ENCODE assay signal across 18 cellular contexts in the genomic region with DNA sequence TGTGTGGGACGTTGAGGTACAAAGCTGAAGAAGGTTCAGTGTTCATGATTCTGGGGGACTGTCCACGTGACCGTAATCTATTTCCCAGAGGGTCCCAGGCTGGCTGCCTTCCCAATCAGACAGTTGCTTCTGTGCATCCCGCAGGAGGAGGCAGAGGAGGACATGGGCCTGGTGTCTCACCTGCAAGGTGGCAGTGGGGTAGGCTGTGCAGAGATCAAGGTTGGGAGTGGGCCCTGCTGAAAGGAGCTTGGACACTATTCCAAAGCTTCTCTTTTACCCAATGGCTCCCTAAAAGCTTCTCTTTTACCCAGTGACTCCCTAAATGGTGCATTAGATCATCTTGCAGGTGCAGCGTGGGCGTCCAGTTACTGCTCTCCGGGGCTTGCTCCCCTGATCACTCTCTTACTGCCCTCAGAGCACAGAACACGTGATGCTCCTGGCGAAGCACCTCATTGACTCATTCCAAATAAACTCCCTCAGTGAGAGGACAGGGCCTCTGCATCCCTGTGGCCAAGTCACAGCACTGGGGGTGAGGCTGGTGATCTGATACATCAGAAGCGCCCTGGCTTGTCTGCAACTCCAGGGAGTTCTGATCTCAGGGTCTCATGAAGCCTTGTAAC. TPM values are rescaled to one million over a fixed set of nuclear protein-coding genes. Genes with fewer than 3 reads are reported as not detected.
A peak's percentile ranks its signal among the peaks of the same experiment; 100 is the strongest.
DNase-seq lines count a peak whose midpoint lies in the region; ATAC-seq and TF ChIP-seq lines count a peak whose summit lies in the region.
"Had no signal": no experiment of that assay in that cellular context is flagged by ENCODE, and none has a peak within 500 bp of the region (broad histone marks: within the 10 kb centered on the region; RNA-seq: fewer than 3 reads in every experiment).

No MANE protein-coding gene starts in this region.

- intact Hi-C loops in heart left ventricle (cut with DNase I), result no loop called here
- intact Hi-C loops in gastrocnemius medialis (cut with DNase I; ENCODE audit: low total_unique reads), result no loop called here

- peak overlapping the region; percentile 6 for H3K27ac Mint-ChIP-seq in T-helper 2 cell treated with Interferon-gamma antibody and Interleukin-4, amounts not matched to agents 5 μg/mL and 100 μg/mL, for 36 hours
- H3K27ac Mint-ChIP-seq in activated T-helper 17 cell treated with anti-CD3 and anti-CD28 coated beads, Interleukin-2, amount 50 U/mL, for 72 hours, result no peak overlapping the region
- H3K27ac Mint-ChIP-seq: activated naive CD4-positive, alpha-beta T cell treated with anti-CD3 and anti-CD28 coated beads, Interleukin-2, amount 50 U/mL, for 24 hours; effector memory CD8-positive, alpha-beta T cell; GM23338 had no signal

- H3K27me3 ChIP-seq in heart left ventricle, result no peaks in the 10 kb centered on the region
- no peaks in the 10 kb centered on the region for H3K27me3 ChIP-seq in gastrocnemius medialis
- H3K27me3 ChIP-seq: BE2C, tibial artery had no signal

- H3K4me1 ChIP-seq in heart left ventricle (peaks cover 0 to 62% (median 34%) of the 10 kb centered on the region in 12 donors), gastrocnemius medialis (peaks cover 27 to 45% of the 10 kb centered on the region in 2 donors)

- ATAC-seq in heart left ventricle (peak in 3 of 4 donors; percentile 14 to 44 (median 32)), gastrocnemius medialis (peak; percentile 60 to 75), GM19023 (IDR thresholded peaks at IDR 0.05; ENCODE audit: unreplicated experiment) (no peak)
- no peak for ATAC-seq in activated T-helper 17 cell treated with anti-CD3 and anti-CD28 coated beads, Interleukin-2, amount 50 U/mL, for 72 hours (replicated peaks)
- ATAC-seq: activated CD4-positive, CD25-positive, alpha-beta regulatory T cell treated with anti-CD3 and anti-CD28 coated beads, Interleukin-2, amount 50 U/mL, for 24 hours; effector memory CD8-positive, alpha-beta T cell; GM23338 had no signal

- peaks cover 20% of the 10 kb centered on the region for H3K4me1 Mint-ChIP-seq in T-helper 2 cell treated with Interferon-gamma antibody and Interleukin-4, amounts not matched to agents 5 μg/mL and 100 μg/mL, for 36 hours (ENCODE audit: low read depth)
- H3K4me1 Mint-ChIP-seq in activated T-helper 17 cell treated with anti-CD3 and anti-CD28 coated beads, Interleukin-2, amount 50 U/mL, for 72 hours, result peaks cover 4% of the 10 kb centered on the region
- H3K4me1 Mint-ChIP-seq: GM23338 had no signal

- WGBS in heart left ventricle, 4 donors, result 84 to 93% (median 90%) methylated on average over 10 of the region's 10 CpGs

- TF ChIP-seq CTCF in heart left ventricle (IDR thresholded peaks at IDR 0.05) (no peak), gastrocnemius medialis (IDR thresholded peaks at IDR 0.05 in 4 of 5, conservative IDR thresholded peaks at IDR 0.05 in 1 of 5) (no peak)

- DNase-seq in T-helper 2 cell treated with Interferon-gamma antibody and Interleukin-4, amounts not matched to agents 5 μg/mL and 100 μg/mL, for 36 hours (ENCODE audit: low spot score), result no peak
- DNase-seq in T-helper 2 cell, result no peak
- DNase-seq in M059J (ENCODE audit: low read depth), result peak; percentile 38
- no peak for DNase-seq in heart left ventricle
- DNase-seq in gastrocnemius medialis, result peak; percentile 61 to 85
- no peak for DNase-seq in NCI-H1092 (lab: John Stamatoyannopoulos, UW)
- DNase-seq: central memory CD4-positive, alpha-beta T cell; effector memory CD8-positive, alpha-beta T cell; NCI-H1048; NCI-H526 treated with DMSO at 0.1 percent for 48 hours; tibial artery had no signal

- H3K27ac ChIP-seq in heart left ventricle (peak overlapping the region in 4 of 12 donors; percentile 23 to 64 (median 28)), gastrocnemius medialis (peak overlapping the region; percentile 72 to 78 (median 74))
- H3K27ac ChIP-seq: 22Rv1, tibial artery had no signal

- H3K36me3 Mint-ChIP-seq in T-helper 2 cell treated with Interferon-gamma antibody and Interleukin-4, amounts not matched to agents 5 μg/mL and 100 μg/mL, for 36 hours (ENCODE audit: low read depth), result peaks cover 22% of the 10 kb centered on the region
- H3K36me3 Mint-ChIP-seq in activated T-helper 17 cell treated with anti-CD3 and anti-CD28 coated beads, Interleukin-2, amount 50 U/mL, for 72 hours (ENCODE audit: low read depth), result no peaks in the 10 kb centered on the region

- H3K36me3 ChIP-seq in heart left ventricle (no peaks in the 10 kb centered on the region), gastrocnemius medialis (no peaks in the 10 kb centered on the region)
- H3K36me3 ChIP-seq: BE2C, tibial artery had no signal

- peaks cover 2% of the 10 kb centered on the region for H3K9me3 Mint-ChIP-seq in T-helper 2 cell treated with Interferon-gamma antibody and Interleukin-4, amounts not matched to agents 5 μg/mL and 100 μg/mL, for 36 hours
- H3K9me3 Mint-ChIP-seq in activated T-helper 17 cell treated with anti-CD3 and anti-CD28 coated beads, Interleukin-2, amount 50 U/mL, for 72 hours, result no peaks in the 10 kb centered on the region
- H3K9me3 Mint-ChIP-seq: activated naive CD4-positive, alpha-beta T cell treated with anti-CD3 and anti-CD28 coated beads, Interleukin-2, amount 50 U/mL, for 24 hours; effector memory CD8-positive, alpha-beta T cell; GM23338 had no signal

- no peak for TF ChIP-seq POLR2A in heart left ventricle (IDR thresholded peaks at IDR 0.05)
- no peak for TF ChIP-seq POLR2A in gastrocnemius medialis (IDR thresholded peaks at IDR 0.05)

- in situ Hi-C loops in gastrocnemius medialis (cut with MboI; ENCODE audit: low sequenced_read_pairs in 4 of 4), result no loop called here

- no peaks in the 10 kb centered on the region for H3K27me3 Mint-ChIP-seq in T-helper 2 cell treated with Interferon-gamma antibody and Interleukin-4, amounts not matched to agents 5 μg/mL and 100 μg/mL, for 36 hours (ENCODE audit: low read depth)
- no peaks in the 10 kb centered on the region for H3K27me3 Mint-ChIP-seq in activated T-helper 17 cell treated with anti-CD3 and anti-CD28 coated beads, Interleukin-2, amount 50 U/mL, for 72 hours
- H3K27me3 Mint-ChIP-seq: activated naive CD4-positive, alpha-beta T cell treated with anti-CD3 and anti-CD28 coated beads, Interleukin-2, amount 50 U/mL, for 24 hours; effector memory CD8-positive, alpha-beta T cell had no signal

- H3K4me3 Mint-ChIP-seq in T-helper 2 cell treated with Interferon-gamma antibody and Interleukin-4, amounts not matched to agents 5 μg/mL and 100 μg/mL, for 36 hours, result no peak overlapping the region
- H3K4me3 Mint-ChIP-seq in activated T-helper 17 cell treated with anti-CD3 and anti-CD28 coated beads, Interleukin-2, amount 50 U/mL, for 72 hours, result no peak overlapping the region
- H3K4me3 Mint-ChIP-seq: activated naive CD4-positive, alpha-beta T cell treated with anti-CD3 and anti-CD28 coated beads, Interleukin-2, amount 50 U/mL, for 24 hours; effector memory CD8-positive, alpha-beta T cell; GM23338 had no signal

- H3K9me3 ChIP-seq in heart left ventricle, result no peaks in the 10 kb centered on the region
- H3K9me3 ChIP-seq in gastrocnemius medialis, result no peaks in the 10 kb centered on the region
- H3K9me3 ChIP-seq: BE2C, tibial artery had no signal

- H3K4me3 ChIP-seq in heart left ventricle (no peak overlapping the region), gastrocnemius medialis (no peak overlapping the region)
- H3K4me3 ChIP-seq: GM23338, tibial artery had no signal

RNA-seq across cellular contexts. Expression of gene RNF144A, which starts 41.5 kb away (rescaled TPM):
- total RNA-seq in M059J (2014; rRNA removed; shearing (Covaris generic)), result 1.5 and 3.5 TPM in 2 replicates
- total RNA-seq in heart left ventricle (10 to 100 TPM; 10.3 to 27.2 (median 14.9) TPM), gastrocnemius medialis (10 to 100 TPM in 2 of 4 donors, 1 to 10 TPM in 2; 4.9 to 16.2 (median 10.2) TPM)
- polyA plus RNA-seq in heart left ventricle, result 1 to 10 TPM; 3.5 to 6.4 TPM
- total RNA-seq in activated T-helper 17 cell treated with anti-CD3 and anti-CD28 coated beads, Interleukin-2, amount 50 U/mL, for 72 hours, result 10 to 100 TPM; 13.6 to 29.2 TPM

Comparison
In these comparisons a context has a peak if more than half of its experiments do, and no peak if none do; other contexts are left out.
1. DNase-seq: peak in M059J (single experiment) and gastrocnemius medialis (2 of 2); none in T-helper 2 cell treated with Interferon-gamma antibody and Interleukin-4, amounts not matched to agents 5 μg/mL and 100 μg/mL, for 36 hours (single experiment), T-helper 2 cell (0 of 5), heart left ventricle (0 of 5) and NCI-H1092 (single experiment).
2. ATAC-seq: peak in heart left ventricle (3 of 4) and gastrocnemius medialis (2 of 2); none in GM19023 (single experiment) and activated T-helper 17 cell treated with anti-CD3 and anti-CD28 coated beads, Interleukin-2, amount 50 U/mL, for 72 hours (single experiment).